11 cellular contexts compared by ENCODE assay signal in genomic region chr11:63761870-63762661, GRCh38. TPM values are rescaled to one million over a fixed set of nuclear protein-coding genes. Genes with fewer than 3 reads are reported as not detected.
DNase-seq lines count a peak whose midpoint lies in the region; ATAC-seq and TF ChIP-seq lines count a peak whose summit lies in the region.
"Had no signal": no experiment of that assay in that cellular context is flagged by ENCODE, and none has a peak within 500 bp of the region (broad histone marks: within the 10 kb centered on the region; RNA-seq: fewer than 3 reads in every experiment).

No MANE protein-coding gene starts in this region.

- no peaks in the 10 kb centered on the region for H3K4me1 ChIP-seq in foreskin keratinocyte

- H3K27ac Mint-ChIP-seq in neural crest cell (ENCODE audit: unreplicated experiment), result peak overlapping the region; percentile 29
- H3K27ac Mint-ChIP-seq in T-cell, result no peak overlapping the region
- H3K27ac Mint-ChIP-seq: activated T-helper 17 cell treated with anti-CD3 and anti-CD28 coated beads, Interleukin-2, amount 50 U/mL, for 72 hours; T-helper 1 cell treated with Interleukin-12 subunit alpha and Interleukin-12 subunit beta and Interleukin-4 antibody, amounts not matched to agents 30 μg/mL and 1 μg/mL, for 36 hours had no signal

- TF ChIP-seq CTCF in fibroblast of the aortic adventitia (IDR thresholded peaks at IDR 0.05; ENCODE audit: insufficient read depth, low read length) (no peak), neural crest cell (conservative IDR thresholded peaks at IDR 0.05) (no peak), foreskin keratinocyte (conservative IDR thresholded peaks at IDR 0.05) (no peak)

- H3K4me3 Mint-ChIP-seq in neural crest cell (peak overlapping the region; percentile 83), T-cell (no peak overlapping the region)
- H3K4me3 Mint-ChIP-seq: activated T-helper 17 cell treated with anti-CD3 and anti-CD28 coated beads, Interleukin-2, amount 50 U/mL, for 72 hours; T-helper 1 cell treated with Interleukin-12 subunit alpha and Interleukin-12 subunit beta and Interleukin-4 antibody, amounts not matched to agents 30 μg/mL and 1 μg/mL, for 36 hours had no signal

- POLR2A ChIA-PET in T-cell (lab: Charles Lee), result interaction anchor here in 1 of 2 donors (0.7 kb wide), 1 partner anchor 58 kb away, joined by 3 read pairs; no protein-coding TSS in a partner anchor

- no peaks in the 10 kb centered on the region for H3K27me3 ChIP-seq in foreskin keratinocyte

- H3K36me3 Mint-ChIP-seq in neural crest cell (ENCODE audit: low read depth) (peaks cover 6% of the 10 kb centered on the region), T-cell (peaks cover 5% of the 10 kb centered on the region)

- DNase-seq in 8988T (peak; percentile 77), NCI-H82 treated with DMSO at 0.1 percent for 48 hours (lab: John Stamatoyannopoulos, UW; ENCODE audit: unreplicated experiment) (peak; percentile 46), fibroblast of the aortic adventitia (ENCODE audit: low read depth) (no peak), neural crest cell (ENCODE audit: low read depth, low spot score) (peak; percentile 47), kidney tubule cell (ENCODE audit: low spot score) (no peak), foreskin keratinocyte (no peak), T-cell (no peak), superior temporal gyrus (ENCODE audit: extremely low spot score) (no peak)
- DNase-seq: AML-193 had no signal

- no peak overlapping the region for H3K27ac ChIP-seq in foreskin keratinocyte

- H3K4me3 ChIP-seq in fibroblast of the aortic adventitia (ENCODE audit: low read depth, low read length), result peak overlapping the region; percentile 5

- CTCF ChIA-PET in T-cell (lab: Charles Lee), result no interaction called here

- H3K4me1 Mint-ChIP-seq in neural crest cell (peaks cover 34% of the 10 kb centered on the region), T-cell (peaks cover 0 to under 1% (median 0%) of the 10 kb centered on the region in 3 donors)
- H3K4me1 Mint-ChIP-seq: activated T-helper 17 cell treated with anti-CD3 and anti-CD28 coated beads, Interleukin-2, amount 50 U/mL, for 72 hours had no signal

- peaks cover 8% of the 10 kb centered on the region for H3K27me3 Mint-ChIP-seq in neural crest cell (ENCODE audit: low read depth)
- H3K27me3 Mint-ChIP-seq in T-cell, result no peaks in the 10 kb centered on the region
- H3K27me3 Mint-ChIP-seq: activated T-helper 17 cell treated with anti-CD3 and anti-CD28 coated beads, Interleukin-2, amount 50 U/mL, for 72 hours had no signal

- H3K9me3 Mint-ChIP-seq in neural crest cell, result no peaks in the 10 kb centered on the region
- no peaks in the 10 kb centered on the region for H3K9me3 Mint-ChIP-seq in T-cell
- H3K9me3 Mint-ChIP-seq: activated T-helper 17 cell treated with anti-CD3 and anti-CD28 coated beads, Interleukin-2, amount 50 U/mL, for 72 hours; T-helper 1 cell treated with Interleukin-12 subunit alpha and Interleukin-12 subunit beta and Interleukin-4 antibody, amounts not matched to agents 30 μg/mL and 1 μg/mL, for 36 hours had no signal

- ATAC-seq in foreskin keratinocyte (no peak), T-cell (replicated peaks in 1 of 4) (no peak)
- ATAC-seq: activated T-helper 17 cell treated with anti-CD3 and anti-CD28 coated beads, Interleukin-2, amount 50 U/mL, for 72 hours had no signal

RNA-seq across cellular contexts. Expression of gene ZFTA, which starts 6.5 kb away (rescaled TPM):
- total RNA-seq in fibroblast of the aortic adventitia (ENCODE audit: low replicate concordance) (13.2 and 62.7 TPM in 2 replicates), neural crest cell (67.2 and 67.8 TPM in 2 replicates), foreskin keratinocyte (5.4 and 5.6 TPM in 2 replicates), T-cell (1 to 10 TPM; 2.8 to 8.3 (median 4.0) TPM)
- 2.4 and 2.5 TPM in 2 replicates for polyA plus RNA-seq in foreskin keratinocyte

RNA-seq across cellular contexts. Expression of gene SPINDOC, which starts 51.2 kb away (rescaled TPM):
- total RNA-seq in fibroblast of the aortic adventitia (ENCODE audit: low replicate concordance), result 6.7 and 10.1 TPM in 2 replicates
- 104 and 107 TPM in 2 replicates for total RNA-seq in neural crest cell
- total RNA-seq in foreskin keratinocyte, result 20.6 and 26.6 TPM in 2 replicates
- polyA plus RNA-seq in foreskin keratinocyte, result 24.4 and 29.0 TPM in 2 replicates
- total RNA-seq in T-cell, result 10 to 100 TPM in 3 of 5 donors, 1 to 10 TPM in 2; 8.1 to 16.1 (median 15.3) TPM

Comparison
In these comparisons a context has a peak if more than half of its experiments do, and no peak if none do; other contexts are left out.
1. DNase-seq: peak in 8988T (single experiment), NCI-H82 treated with DMSO at 0.1 percent for 48 hours (single experiment) and neural crest cell (single experiment); none in fibroblast of the aortic adventitia (single experiment), kidney tubule cell (single experiment), foreskin keratinocyte (0 of 2), T-cell (0 of 34) and superior temporal gyrus (single experiment).